7 cellular contexts compared by ENCODE assay signal in the genomic region with DNA sequence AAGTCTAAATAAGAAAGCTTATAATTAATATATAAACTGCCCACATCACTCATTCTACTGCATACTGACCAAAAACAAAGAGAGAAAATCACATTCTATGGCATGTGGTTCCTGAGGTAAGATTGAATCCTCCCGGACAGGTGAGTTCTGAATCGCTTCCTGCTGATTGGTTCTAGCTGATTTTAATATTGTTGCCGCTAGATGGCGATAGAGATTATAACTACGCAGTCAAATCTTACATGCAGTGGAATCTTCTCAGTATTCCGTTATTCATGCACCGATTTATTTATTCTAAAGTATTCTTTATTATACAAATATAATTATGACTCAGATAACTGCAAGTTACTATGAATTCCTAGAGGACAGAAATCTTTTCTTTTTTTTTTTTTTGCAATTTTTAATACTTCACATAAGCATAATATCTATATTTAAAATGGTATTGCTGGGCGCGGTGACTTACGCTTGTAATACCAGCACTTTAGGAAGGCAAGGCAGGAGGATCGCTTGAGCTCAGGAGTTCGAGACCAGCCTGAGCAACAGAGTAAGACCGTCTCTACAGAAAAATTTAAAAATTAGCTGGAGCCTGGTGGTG. TPM values are rescaled to one million over a fixed set of nuclear protein-coding genes. Genes with fewer than 3 reads are reported as not detected.
DNase-seq lines count a peak whose midpoint lies in the region; ATAC-seq, FAIRE-seq and TF ChIP-seq lines count a peak whose summit lies in the region.

No MANE protein-coding gene starts in this region.

- POLR2A ChIA-PET in GM12878 (lab: Charles Lee) = interaction anchor here (0.5 kb wide), 1 partner anchor 82 kb away, joined by 6 read pairs; no protein-coding TSS in a partner anchor

- no peaks in the 10 kb centered on the region for H4K20me1 ChIP-seq in GM12878 (ENCODE audit: control insufficient read depth, insufficient read depth)

- no peaks in the 10 kb centered on the region for H3K36me3 ChIP-seq in GM12878 (ENCODE audit: control insufficient read depth in 2 of 2, insufficient read depth in 2 of 2, low read length in 1 of 2)
- no peaks in the 10 kb centered on the region for H3K36me3 ChIP-seq in iPS DF 6.9 (ENCODE audit: control insufficient read depth, insufficient read depth, low read length)

- peak; percentile 62 for TF ChIP-seq CTCF in GM20000 (IDR thresholded peaks at IDR 0.05; ENCODE audit: extremely low read depth, missing control alignments)
- TF ChIP-seq CTCF in GM12878 (IDR thresholded peaks at IDR 0.05 in 2 of 3, conservative IDR thresholded peaks at IDR 0.05 in 1 of 3; ENCODE audit: control insufficient read depth in 2 of 3, extremely low read depth in 1 of 3, insufficient read depth in 1 of 3, low read depth in 3 of 3, low read length in 3 of 3) = peak; percentile 50 to 72 (median 62); a peak in 5 of 6 replicates

- ATAC-seq in HG03558 (IDR thresholded peaks at IDR 0.05; ENCODE audit: extremely low read depth, unreplicated experiment) = peak; percentile 88
- ATAC-seq in GM12878 = peak; percentile 86
- ATAC-seq in stimulated activated naive CD8-positive, alpha-beta T cell treated with anti-CD3 and anti-CD28 coated beads, Interleukin-15, Interleukin-2, amounts not matched to agents 100 U/mL and 50 U/mL, for 24 hours = peak; percentile 63

- H3K4me3 ChIP-seq in GM12878 (no peak overlapping the region), iPS DF 6.9 (ENCODE audit: low read length) (no peak overlapping the region)

- no peaks in the 10 kb centered on the region for H3K27me3 ChIP-seq in GM12878 (replicated peaks in 1 of 2; ENCODE audit: control insufficient read depth in 2 of 2, insufficient read depth in 2 of 2, low read length in 1 of 2)
- H3K27me3 ChIP-seq in iPS DF 6.9 (ENCODE audit: control insufficient read depth, insufficient read depth, low read length) = no peaks in the 10 kb centered on the region

- H3K9me3 ChIP-seq in GM12878 (replicated peaks; ENCODE audit: control insufficient read depth, insufficient read depth, low read length) (no peaks in the 10 kb centered on the region), iPS DF 6.9 (ENCODE audit: control insufficient read depth, insufficient read depth, low read length) (no peaks in the 10 kb centered on the region)

- no peak overlapping the region for H3K9ac ChIP-seq in GM12878 (ENCODE audit: control insufficient read depth, insufficient read depth, low read length)

- H3K79me2 ChIP-seq in GM12878 (ENCODE audit: control insufficient read depth, insufficient read depth, low read length) = no peaks in the 10 kb centered on the region

- FAIRE-seq in GM12878 (lab: Jason Lieb, UNC) = peak; percentile 94

- no peak overlapping the region for H2AFZ ChIP-seq in GM12878 (ENCODE audit: control insufficient read depth, low read depth, low read length)

- CTCF ChIA-PET in GM12878 (lab: Yijun Ruan, JAX) = interaction anchor here (0.6 to 9.5 kb wide), 56 partner anchors 9 to 727 kb away, joined by 3 to 193 read pairs (median 4); a partner anchor contains a TSS

- no peak overlapping the region for H3K27ac ChIP-seq in GM12878 (ENCODE audit: control insufficient read depth, insufficient read depth)
- no peak overlapping the region for H3K27ac ChIP-seq in iPS DF 6.9 (ENCODE audit: low read length)

- no TSS peak for BruUV-seq in GM12878 (replicated peaks; lab: Mats Ljungman, UMichigan)

- H3K4me1 ChIP-seq in GM12878 (ENCODE audit: control insufficient read depth, insufficient read depth, low read length) = no peaks in the 10 kb centered on the region
- H3K4me1 ChIP-seq in iPS DF 6.9 (ENCODE audit: control insufficient read depth, insufficient read depth, low read length) = no peaks in the 10 kb centered on the region

- TF ChIP-seq EP300 in GM12878 (IDR thresholded peaks at IDR 0.05; ENCODE audit: borderline replicate concordance in 1 of 2, control insufficient read depth in 1 of 2, low read depth in 2 of 2, low read length in 2 of 2) = no peak

- H3K4me2 ChIP-seq in GM12878 (ENCODE audit: control insufficient read depth, insufficient read depth) = no peak overlapping the region

- no peak for TF ChIP-seq POLR2A in GM12878 (IDR thresholded peaks at IDR 0.05; ENCODE audit: low read depth, low read length)

- peak; percentile 81 for DNase-seq in G401 (ENCODE audit: low spot score)
- peak; percentile 52 for DNase-seq in GM20000 (ENCODE audit: low spot score)
- peak; percentile 33 for DNase-seq in NCI-H524 treated with DMSO at 0.1 percent for 48 hours (lab: John Stamatoyannopoulos, UW)
- DNase-seq in GM12878 (ENCODE audit: low read depth, low spot score) = no peak
- peak; percentile 22 for DNase-seq in iPS DF 6.9 (ENCODE audit: low read depth, low spot score)
- no peak for DNase-seq in stimulated activated naive CD8-positive, alpha-beta T cell treated with anti-CD3 and anti-CD28 coated beads, Interleukin-15, Interleukin-2, amounts not matched to agents 100 U/mL and 50 U/mL, for 24 hours

- WGBS in GM12878 (ENCODE audit: insufficient coverage, insufficient replicate concordance, low lambda C conversion rate, missing lambda C conversion rate) = 27% methylated on average over 13 of the region's 13 CpGs
- no CpG with 5 or more reads among the region's 13 CpGs for WGBS in iPS DF 6.9 (ENCODE audit: insufficient coverage, insufficient read length)

- TF ChIP-seq RAD21 in GM12878 (IDR thresholded peaks at IDR 0.05; ENCODE audit: insufficient read depth, low read depth, low read length) = peak; percentile 68

- in situ Hi-C loops in G401 (cut with HindIII; ENCODE audit: low sequenced_read_pairs) = no loop called here
- in situ Hi-C loops in GM12878 (cut with MboI) = loop anchor here (5.0 kb wide), 1 partner anchor 679 kb away; no protein-coding TSS in a partner anchor

- SMC1A ChIA-PET in GM12878 (lab: Charles Lee; ENCODE audit: uncharacterized antibody, unreplicated experiment) = interaction anchor here (0.5 to 5.7 kb wide), 29 partner anchors 9 to 749 kb away, joined by 3 to 86 read pairs (median 4); a partner anchor contains a TSS

- intact Hi-C loops in GM12878 (cut with micrococcal nuclease; ENCODE audit: unreplicated experiment) = loop anchor here (1.0 to 5.0 kb wide), 5 partner anchors 83 to 679 kb away; no protein-coding TSS in a partner anchor

- RAD21 ChIA-PET in GM12878 (lab: Charles Lee; ENCODE audit: unreplicated experiment) = interaction anchor here (0.6 to 5.0 kb wide), 7 partner anchors 48 to 678 kb away, joined by 3 to 72 read pairs (median 4); no protein-coding TSS in a partner anchor

TF ChIP-seq in GM12878, 131 proteins besides CTCF, POLR2A, EP300 and RAD21:
- TF ChIP-seq TBL1XR1 (IDR thresholded peaks at IDR 0.05; ENCODE audit: low read depth, low read length) = no peak
- TF ChIP-seq SMC3 (IDR thresholded peaks at IDR 0.05; ENCODE audit: borderline replicate concordance, low read length) = peak; percentile 78; the same call in 1 of the 2 replicates

RNA-seq across cellular contexts. Expression of a gene that starts 24.2 kb away (rescaled TPM):
- 2.6 and 3.3 TPM in 2 replicates for total RNA-seq in G401 (2014; rRNA removed; shearing (Covaris generic))
- total RNA-seq in GM12878 (2013; cell fraction: nucleolus; rRNA removed) = 12.8 and 13.7 TPM in 2 replicates
- total RNA-seq in GM12878 (2014; rRNA removed) (9.4 and 12.2 TPM in 2 replicates), GM12878 (2014; rRNA removed; fragmentation: Illumina TruSeq; extraction: Trizol) (11.2 and 11.9 TPM in 2 replicates), GM12878 (2021) (18.2 and 25.0 TPM in 2 replicates)
- polyA plus RNA-seq in GM12878 (2011; ENCODE audit: low read depth) = 5.3 TPM
- polyA plus RNA-seq in GM12878 (2011; rRNA removed) (16.6 and 21.8 TPM in 2 replicates), GM12878 (2014; fragmentation: Illumina TruSeq; extraction: Trizol) (11.0 and 14.1 TPM in 2 replicates), GM12878 (2014; fragmentation: Nextera tagmentation; extraction: Ambion mirVana) (1 to 10 TPM; 3.9 to 4.4 TPM), GM12878 (2014; rRNA removed) (6.6 and 7.7 TPM in 2 replicates), GM12878 (2016; fragmentation: Nextera tagmentation; extraction: Ambion mirVana) (10 to 100 TPM; 18.8 to 19.9 TPM)
- 9.3 and 10.1 TPM in 2 replicates for polyA plus RNA-seq in GM12878 (2011; cell fraction: cytosol; rRNA removed)
- 3.1 and 3.6 TPM in 2 replicates for polyA plus RNA-seq in GM12878 (2011; cell fraction: nucleus; rRNA removed)
- polyA plus RNA-seq in GM12878 (2012) = 6.8 and 6.9 TPM in 2 replicates
- 21.3 and 22.2 TPM in 2 replicates for polyA minus RNA-seq in GM12878 (2011; rRNA and poly(A)+ RNA removed)
- 8.2 and 10.1 TPM in 2 replicates for polyA minus RNA-seq in GM12878 (2011; cell fraction: cytosol; rRNA and poly(A)+ RNA removed)
- 3.9 and 4.6 TPM in 2 replicates for polyA minus RNA-seq in GM12878 (2011; cell fraction: nucleus; rRNA and poly(A)+ RNA removed)

Comparison
In these comparisons a context has a peak if more than half of its experiments do, and no peak if none do; other contexts are left out.
1. DNase-seq: peak in G401 (single experiment), GM20000 (single experiment), NCI-H524 treated with DMSO at 0.1 percent for 48 hours (single experiment) and iPS DF 6.9 (single experiment); none in GM12878 (single experiment) and stimulated activated naive CD8-positive, alpha-beta T cell treated with anti-CD3 and anti-CD28 coated beads, Interleukin-15, Interleukin-2, amounts not matched to agents 100 U/mL and 50 U/mL, for 24 hours (single experiment).
2. Peak in every context shown above with its lines, with median percentiles within 50 percentile points of each other: ATAC-seq.